11 cellular contexts compared by ENCODE assay signal in the genomic region with DNA sequence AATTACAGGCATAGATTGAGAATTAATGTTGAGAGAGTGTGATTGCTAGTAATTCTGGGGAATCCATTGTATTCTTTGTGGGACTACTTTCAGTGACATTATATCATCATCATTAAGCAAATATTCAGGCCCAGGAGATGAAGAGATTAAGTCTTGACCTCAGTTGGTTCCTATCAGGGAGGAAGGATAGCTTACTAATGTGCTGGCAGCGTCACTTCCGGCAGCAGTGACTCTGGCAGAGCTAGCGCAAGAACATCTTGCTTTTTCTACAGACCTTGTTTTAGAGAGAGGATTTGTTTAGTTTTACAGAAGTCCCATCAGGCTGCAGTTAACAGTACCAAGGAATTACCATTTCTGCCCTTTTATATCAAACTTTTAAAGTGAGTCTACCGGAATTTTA. TPM values are rescaled to one million over a fixed set of nuclear protein-coding genes. Genes with fewer than 3 reads are reported as not detected.
DNase-seq lines count a peak whose midpoint lies in the region; ATAC-seq and TF ChIP-seq lines count a peak whose summit lies in the region.
"Had no signal": no experiment of that assay in that cellular context is flagged by ENCODE, and none has a peak within 500 bp of the region (broad histone marks: within the 10 kb centered on the region; RNA-seq: fewer than 3 reads in every experiment).

No MANE protein-coding gene starts in this region.

- H3K27me3 Mint-ChIP-seq in activated CD8-positive, alpha-beta T cell treated with anti-CD3 and anti-CD28 coated beads for 36 hours: no peaks in the 10 kb centered on the region
- H3K27me3 Mint-ChIP-seq in activated CD8-positive, alpha-beta T cell treated with anti-CD3 and anti-CD28 coated beads, Interleukin-2, amount 10 ng/mL, durations not matched to agents 7 days and 5 days (ENCODE audit: low read depth): no peaks in the 10 kb centered on the region
- H3K27me3 Mint-ChIP-seq in activated naive CD8-positive, alpha-beta T cell treated with anti-CD3 and anti-CD28 coated beads, Interleukin-2, amount 10 ng/mL, durations not matched to agents 7 days and 5 days: no peaks in the 10 kb centered on the region

- H3K4me1 Mint-ChIP-seq in activated CD8-positive, alpha-beta T cell treated with anti-CD3 and anti-CD28 coated beads for 36 hours (ENCODE audit: low read depth): peaks cover 55% of the 10 kb centered on the region
- H3K4me1 Mint-ChIP-seq in activated CD8-positive, alpha-beta T cell treated with anti-CD3 and anti-CD28 coated beads, Interleukin-2, amount 10 ng/mL, durations not matched to agents 7 days and 5 days (ENCODE audit: low read depth): peaks cover 43% of the 10 kb centered on the region
- peaks cover 37% of the 10 kb centered on the region for H3K4me1 Mint-ChIP-seq in activated naive CD8-positive, alpha-beta T cell treated with anti-CD3 and anti-CD28 coated beads, Interleukin-2, amount 10 ng/mL, durations not matched to agents 7 days and 5 days

- H3K4me3 ChIP-seq in right atrium auricular region: no peak overlapping the region
- H3K4me3 ChIP-seq in transverse colon: no peak overlapping the region

- intact Hi-C loops in activated CD8-positive, alpha-beta T cell treated with anti-CD3 and anti-CD28 coated beads for 36 hours (cut with micrococcal nuclease): no loop called here
- intact Hi-C loops in transverse colon (cut with DNase I; ENCODE audit: low total_unique reads): no loop called here

- peak overlapping the region; percentile 66 for H3K27ac Mint-ChIP-seq in activated CD8-positive, alpha-beta T cell treated with anti-CD3 and anti-CD28 coated beads for 36 hours
- no peak overlapping the region for H3K27ac Mint-ChIP-seq in activated CD8-positive, alpha-beta T cell treated with anti-CD3 and anti-CD28 coated beads, Interleukin-2, amount 10 ng/mL, durations not matched to agents 7 days and 5 days
- no peak overlapping the region for H3K27ac Mint-ChIP-seq in activated naive CD8-positive, alpha-beta T cell treated with anti-CD3 and anti-CD28 coated beads, Interleukin-2, amount 10 ng/mL, durations not matched to agents 7 days and 5 days

- H3K27ac ChIP-seq in right atrium auricular region (peak overlapping the region in 1 of 2 donors; percentile 30), transverse colon (peak overlapping the region; percentile 1 to 45 (median 30))

- POLR2A ChIA-PET in activated CD8-positive, alpha-beta T cell treated with anti-CD3 and anti-CD28 coated beads for 36 hours (lab: Charles Lee): interaction anchor here (1.1 kb wide), 1 partner anchor 11 kb away, joined by 4 read pairs; no protein-coding TSS in a partner anchor
- POLR2A ChIA-PET in activated CD8-positive, alpha-beta T cell treated with anti-CD3 and anti-CD28 coated beads, Interleukin-2, amount 10 ng/mL, durations not matched to agents 7 days and 5 days (lab: Charles Lee): no interaction called here
- POLR2A ChIA-PET in activated naive CD8-positive, alpha-beta T cell treated with anti-CD3 and anti-CD28 coated beads, Interleukin-2, amount 10 ng/mL, durations not matched to agents 7 days and 5 days (lab: Charles Lee): interaction anchor here (0.7 kb wide), 1 partner anchor 34 kb away, joined by 4 read pairs; no protein-coding TSS in a partner anchor

- no peak for TF ChIP-seq EP300 in transverse colon (IDR thresholded peaks at IDR 0.05; ENCODE audit: low read depth)

- TF ChIP-seq CTCF in activated CD8-positive, alpha-beta T cell treated with anti-CD3 and anti-CD28 coated beads for 36 hours (IDR thresholded peaks at IDR 0.05): no peak
- TF ChIP-seq CTCF in right atrium auricular region (IDR thresholded peaks at IDR 0.05) (no peak), transverse colon (IDR thresholded peaks at IDR 0.05) (no peak)

- no peaks in the 10 kb centered on the region for H3K9me3 Mint-ChIP-seq in activated CD8-positive, alpha-beta T cell treated with anti-CD3 and anti-CD28 coated beads for 36 hours
- no peaks in the 10 kb centered on the region for H3K9me3 Mint-ChIP-seq in activated CD8-positive, alpha-beta T cell treated with anti-CD3 and anti-CD28 coated beads, Interleukin-2, amount 10 ng/mL, durations not matched to agents 7 days and 5 days (ENCODE audit: insufficient read depth)
- no peaks in the 10 kb centered on the region for H3K9me3 Mint-ChIP-seq in activated naive CD8-positive, alpha-beta T cell treated with anti-CD3 and anti-CD28 coated beads, Interleukin-2, amount 10 ng/mL, durations not matched to agents 7 days and 5 days

- in situ Hi-C loops in transverse colon (cut with MboI; ENCODE audit: low pct_ligation_motif_present in 1 of 4, low pct_unique_long_range_greater_than_20kb in 1 of 4, low sequenced_read_pairs in 3 of 4): no loop called here

- no peak for TF ChIP-seq POLR2A in transverse colon (IDR thresholded peaks at IDR 0.05)

- 71 to 83% methylated on average over 4 of the region's 4 CpGs for WGBS in transverse colon (ENCODE audit: low coverage in 1 of 2), 2 donors

- H3K27me3 ChIP-seq in right atrium auricular region (no peaks in the 10 kb centered on the region), transverse colon (no peaks in the 10 kb centered on the region)

- peaks cover 9% of the 10 kb centered on the region for H3K36me3 Mint-ChIP-seq in activated CD8-positive, alpha-beta T cell treated with anti-CD3 and anti-CD28 coated beads for 36 hours (ENCODE audit: low read depth)
- peaks cover 39% of the 10 kb centered on the region for H3K36me3 Mint-ChIP-seq in activated CD8-positive, alpha-beta T cell treated with anti-CD3 and anti-CD28 coated beads, Interleukin-2, amount 10 ng/mL, durations not matched to agents 7 days and 5 days (ENCODE audit: low read depth)
- H3K36me3 Mint-ChIP-seq in activated naive CD8-positive, alpha-beta T cell treated with anti-CD3 and anti-CD28 coated beads, Interleukin-2, amount 10 ng/mL, durations not matched to agents 7 days and 5 days: peaks cover 27% of the 10 kb centered on the region

- H3K36me3 ChIP-seq in right atrium auricular region: no peaks in the 10 kb centered on the region
- H3K36me3 ChIP-seq in transverse colon: no peaks in the 10 kb centered on the region

- H3K9me3 ChIP-seq in right atrium auricular region: no peaks in the 10 kb centered on the region
- no peaks in the 10 kb centered on the region for H3K9me3 ChIP-seq in transverse colon

- H3K4me1 ChIP-seq in right atrium auricular region: peaks cover 0 to 60% of the 10 kb centered on the region in 2 donors
- H3K4me1 ChIP-seq in transverse colon: peaks cover 0 to 54% (median 3%) of the 10 kb centered on the region in 4 donors

- H3K4me3 Mint-ChIP-seq in activated CD8-positive, alpha-beta T cell treated with anti-CD3 and anti-CD28 coated beads for 36 hours: no peak overlapping the region
- no peak overlapping the region for H3K4me3 Mint-ChIP-seq in activated CD8-positive, alpha-beta T cell treated with anti-CD3 and anti-CD28 coated beads, Interleukin-2, amount 10 ng/mL, durations not matched to agents 7 days and 5 days
- H3K4me3 Mint-ChIP-seq in activated naive CD8-positive, alpha-beta T cell treated with anti-CD3 and anti-CD28 coated beads, Interleukin-2, amount 10 ng/mL, durations not matched to agents 7 days and 5 days: peak overlapping the region; percentile 27

- CTCF ChIA-PET in activated CD8-positive, alpha-beta T cell treated with anti-CD3 and anti-CD28 coated beads for 36 hours (lab: Charles Lee): interaction anchor here (1.2 to 1.9 kb wide), 3 partner anchors 12 to 41 kb away, joined by 3 to 5 read pairs (median 4); no protein-coding TSS in a partner anchor
- CTCF ChIA-PET in activated CD8-positive, alpha-beta T cell treated with anti-CD3 and anti-CD28 coated beads, Interleukin-2, amount 10 ng/mL, durations not matched to agents 7 days and 5 days (lab: Charles Lee): no interaction called here

- DNase-seq in activated CD8-positive, alpha-beta T cell treated with anti-CD3 and anti-CD28 coated beads for 36 hours: no peak
- DNase-seq in activated CD8-positive, alpha-beta T cell treated with anti-CD3 and anti-CD28 coated beads, Interleukin-2, amount 10 ng/mL, durations not matched to agents 7 days and 5 days: no peak
- DNase-seq in activated naive CD8-positive, alpha-beta T cell treated with anti-CD3 and anti-CD28 coated beads, Interleukin-2, amount 10 ng/mL, durations not matched to agents 7 days and 5 days: no peak
- DNase-seq in right atrium auricular region (ENCODE audit: low spot score): peak; percentile 68
- peak; percentile 39 for DNase-seq in transverse colon
- DNase-seq in NCI-H69 (lab: John Stamatoyannopoulos, UW): no peak
- no peak for DNase-seq in activated CD4-positive, CD25-positive, alpha-beta regulatory T cell treated with anti-CD3 and anti-CD28 coated beads, Interleukin-2, amount 50 U/mL, for 72 hours
- DNase-seq: activated CD8-positive, alpha-beta memory T cell treated with anti-CD3 and anti-CD28 coated beads, Interleukin-2, amount 50 U/mL, for 4 hours; NCI-H2171 had no signal

- ATAC-seq in activated CD8-positive, alpha-beta T cell treated with anti-CD3 and anti-CD28 coated beads for 36 hours: peak; percentile 27
- no peak for ATAC-seq in activated CD8-positive, alpha-beta T cell treated with anti-CD3 and anti-CD28 coated beads, Interleukin-2, amount 10 ng/mL, durations not matched to agents 7 days and 5 days
- ATAC-seq in activated naive CD8-positive, alpha-beta T cell treated with anti-CD3 and anti-CD28 coated beads, Interleukin-2, amount 10 ng/mL, durations not matched to agents 7 days and 5 days (ENCODE audit: low read depth): no peak
- no peak for ATAC-seq in HG03159 (IDR thresholded peaks at IDR 0.05; ENCODE audit: unreplicated experiment)
- ATAC-seq: left colon had no signal

RNA-seq across cellular contexts. Expression of a gene that starts 20.3 kb away (rescaled TPM):
- 10 to 100 TPM; 52.2 to 55.3 TPM for total RNA-seq in activated CD8-positive, alpha-beta T cell treated with anti-CD3 and anti-CD28 coated beads for 36 hours
- total RNA-seq in activated CD8-positive, alpha-beta T cell treated with anti-CD3 and anti-CD28 coated beads, Interleukin-2, amount 10 ng/mL, durations not matched to agents 7 days and 5 days: 100 to 1,000 TPM; 126 to 132 TPM
- total RNA-seq in activated naive CD8-positive, alpha-beta T cell treated with anti-CD3 and anti-CD28 coated beads, Interleukin-2, amount 10 ng/mL, durations not matched to agents 7 days and 5 days: 100 to 1,000 TPM in 1 of 2 experiments, 10 to 100 TPM in 1; 99.9 to 108 TPM
- total RNA-seq in right atrium auricular region (10 to 100 TPM; 14.5 to 17.7 TPM), transverse colon (10 to 100 TPM in 2 of 4 donors, 1 to 10 TPM in 1, under 1 TPM in 1; 0.60 to 37.8 (median 19.0) TPM)

RNA-seq across cellular contexts. Expression of a gene that starts 20.6 kb away (rescaled TPM):
- total RNA-seq in activated CD8-positive, alpha-beta T cell treated with anti-CD3 and anti-CD28 coated beads for 36 hours: 10 to 100 TPM; 15.9 to 16.9 TPM
- total RNA-seq in activated CD8-positive, alpha-beta T cell treated with anti-CD3 and anti-CD28 coated beads, Interleukin-2, amount 10 ng/mL, durations not matched to agents 7 days and 5 days: 10 to 100 TPM; 26.9 to 28.2 TPM
- total RNA-seq in activated naive CD8-positive, alpha-beta T cell treated with anti-CD3 and anti-CD28 coated beads, Interleukin-2, amount 10 ng/mL, durations not matched to agents 7 days and 5 days: 10 to 100 TPM; 45.0 to 46.2 TPM
- 1 to 10 TPM; 5.5 to 9.6 TPM for total RNA-seq in right atrium auricular region
- total RNA-seq in transverse colon: 10 to 100 TPM in 2 of 4 donors, 1 to 10 TPM in 2; 3.4 to 36.7 (median 21.6) TPM

Comparison
In these comparisons a context has a peak if more than half of its experiments do, and no peak if none do; other contexts are left out.
1. DNase-seq: peak in right atrium auricular region (single experiment) and transverse colon (single experiment); none in activated CD8-positive, alpha-beta T cell treated with anti-CD3 and anti-CD28 coated beads for 36 hours (single experiment), activated CD8-positive, alpha-beta T cell treated with anti-CD3 and anti-CD28 coated beads, Interleukin-2, amount 10 ng/mL, durations not matched to agents 7 days and 5 days (single experiment), activated naive CD8-positive, alpha-beta T cell treated with anti-CD3 and anti-CD28 coated beads, Interleukin-2, amount 10 ng/mL, durations not matched to agents 7 days and 5 days (single experiment), NCI-H69 (single experiment) and activated CD4-positive, CD25-positive, alpha-beta regulatory T cell treated with anti-CD3 and anti-CD28 coated beads, Interleukin-2, amount 50 U/mL, for 72 hours (single experiment).